ENCODE assay signal across 10 cellular contexts in genomic region chr3:159619341-159619885, GRCh38.
DNase-seq lines count a peak whose midpoint lies in the region; ATAC-seq and TF ChIP-seq lines count a peak whose summit lies in the region.
"Had no signal": no experiment of that assay in that cellular context is flagged by ENCODE, and none has a peak within 500 bp of the region (broad histone marks: within the 10 kb centered on the region; RNA-seq: fewer than 3 reads in every experiment).

No MANE protein-coding gene starts in this region.

- peaks cover 17% of the 10 kb centered on the region for H3K4me1 Mint-ChIP-seq in nephron progenitor cell
- H3K4me1 Mint-ChIP-seq: immature natural killer cell; naive thymus-derived CD8-positive, alpha-beta T cell had no signal

- TF ChIP-seq CTCF in brain microvascular endothelial cell (IDR thresholded peaks at IDR 0.05; ENCODE audit: low read depth, low read length, missing control alignments) (no peak), nephron progenitor cell (IDR thresholded peaks at IDR 0.05) (no peak), GM13977 (IDR thresholded peaks at IDR 0.05; ENCODE audit: extremely low read depth, insufficient read depth, missing control alignments) (no peak)

- H3K9me3 Mint-ChIP-seq in nephron progenitor cell = no peaks in the 10 kb centered on the region

- no peak for ATAC-seq in HG02623 (IDR thresholded peaks at IDR 0.05; ENCODE audit: unreplicated experiment)
- ATAC-seq: naive thymus-derived CD8-positive, alpha-beta T cell had no signal

- H3K27me3 Mint-ChIP-seq in nephron progenitor cell (ENCODE audit: low read depth, poor library complexity) = peaks cover 7% of the 10 kb centered on the region

- peak overlapping the region; percentile 8 for H3K4me3 Mint-ChIP-seq in nephron progenitor cell
- H3K4me3 Mint-ChIP-seq: immature natural killer cell; naive thymus-derived CD8-positive, alpha-beta T cell had no signal

- peak overlapping the region; percentile 86 for H3K27ac Mint-ChIP-seq in nephron progenitor cell
- H3K27ac Mint-ChIP-seq: immature natural killer cell had no signal

- H3K4me3 ChIP-seq in brain microvascular endothelial cell (ENCODE audit: low read depth, low read length) = no peak overlapping the region

- H3K36me3 Mint-ChIP-seq in nephron progenitor cell (ENCODE audit: low read depth) = no peaks in the 10 kb centered on the region
- H3K36me3 Mint-ChIP-seq: immature natural killer cell; naive thymus-derived CD8-positive, alpha-beta T cell had no signal

- in situ Hi-C loops in brain microvascular endothelial cell (cut with HindIII; ENCODE audit: low pct_ligation_motif_present, low sequenced_read_pairs) = loop anchor here (25.0 kb wide), 1 partner anchor 168 kb away; no protein-coding TSS in a partner anchor
- in situ Hi-C loops in GM13977 (cut with MboI; ENCODE audit: low pct_unique_long_range_greater_than_20kb, low sequenced_read_pairs, unreplicated experiment) = no loop called here

- H3K27ac ChIP-seq in brain microvascular endothelial cell = no peak overlapping the region

- no peaks in the 10 kb centered on the region for H3K27me3 ChIP-seq in brain microvascular endothelial cell (replicated peaks)

- DNase-seq in EL = peak; percentile 67
- peak; percentile 80 for DNase-seq in LHCN-M2 (ENCODE audit: low read depth)
- peak; percentile 33 for DNase-seq in brain microvascular endothelial cell
- DNase-seq in nephron progenitor cell = peak; percentile 28
- no peak for DNase-seq in GM13977 (ENCODE audit: low spot score)
- DNase-seq in effector CD4-positive, alpha-beta T cell = no peak
- no peak for DNase-seq in stimulated activated naive CD4-positive, alpha-beta T cell (lab: John Stamatoyannopoulos, UW)
- DNase-seq: immature natural killer cell; naive thymus-derived CD8-positive, alpha-beta T cell had no signal

- H3K36me3 ChIP-seq in brain microvascular endothelial cell (replicated peaks) = no peaks in the 10 kb centered on the region

Comparison
In these comparisons a context has a peak if more than half of its experiments do, and no peak if none do; other contexts are left out.
1. DNase-seq: peak in EL (single experiment), LHCN-M2 (single experiment), brain microvascular endothelial cell (single experiment) and nephron progenitor cell (single experiment); none in GM13977 (single experiment), effector CD4-positive, alpha-beta T cell (single experiment) and stimulated activated naive CD4-positive, alpha-beta T cell (0 of 6).